In the genomic region with DNA sequence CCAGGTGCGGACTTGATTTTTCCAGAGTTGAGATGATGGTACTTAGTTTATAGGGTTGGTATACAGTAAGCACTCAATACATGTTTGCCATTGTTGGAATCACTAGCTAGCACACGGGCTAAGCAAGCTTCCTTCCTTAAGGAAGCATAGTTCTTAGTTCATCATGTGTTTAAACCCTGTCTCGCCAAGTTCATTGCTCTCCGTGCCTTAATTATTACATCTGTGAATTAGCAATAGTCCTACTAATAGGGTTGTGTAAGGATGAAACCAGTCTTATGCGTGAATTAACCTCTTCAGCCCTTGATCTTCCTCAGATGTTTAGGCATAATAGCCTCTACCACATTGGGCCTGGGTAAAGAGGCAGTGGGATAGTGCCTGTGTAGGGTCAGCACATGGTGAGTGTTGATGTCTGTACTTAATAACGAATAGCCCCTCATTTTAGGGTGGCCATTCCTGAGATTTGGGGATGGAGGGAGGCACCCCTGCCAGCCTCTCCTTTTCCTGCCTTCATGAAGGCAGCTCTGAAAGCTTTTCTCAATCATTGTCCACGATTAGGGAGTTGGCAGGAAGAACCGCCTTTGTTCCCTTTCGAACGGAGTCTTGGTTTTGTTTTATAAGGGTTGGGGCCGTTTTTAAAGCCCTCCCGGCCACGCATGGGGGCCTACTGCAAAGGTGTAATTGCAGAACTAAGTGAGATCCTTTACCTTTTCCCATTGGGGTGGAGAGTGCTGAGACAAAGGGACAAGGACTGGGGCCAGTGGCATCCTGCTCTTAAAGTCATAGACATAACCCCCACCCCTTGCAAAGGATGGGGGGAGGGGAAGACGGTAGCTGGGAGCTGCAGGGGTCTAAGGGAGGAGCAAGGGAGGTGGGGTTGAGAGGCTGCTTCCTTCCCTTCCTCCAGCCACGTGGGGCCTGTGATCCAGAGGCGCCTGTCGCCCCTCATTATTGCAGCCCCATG, we compare ENCODE assay signal across 10 cellular contexts. TPM values are rescaled to one million over a fixed set of nuclear protein-coding genes. Genes with fewer than 3 reads are reported as not detected.
A peak's percentile ranks its signal among the peaks of the same experiment; 100 is the strongest.
DNase-seq lines count a peak whose midpoint lies in the region; ATAC-seq and TF ChIP-seq lines count a peak whose summit lies in the region.
"Had no signal": no experiment of that assay in that cellular context is flagged by ENCODE, and none has a peak within 500 bp of the region (broad histone marks: within the 10 kb centered on the region; RNA-seq: fewer than 3 reads in every experiment).

No MANE protein-coding gene starts in this region.

- intact Hi-C loops in ascending aorta (cut with DNase I) = loop anchor here (2.0 kb wide), 1 partner anchor 21 kb away; a partner anchor contains a TSS

- no peak overlapping the region for H3K27ac ChIP-seq in BLaER1 treated with 17β-estradiol and CSF1 and Interleukin-3, amounts not matched to agents 10 nM and 100 nM
- no peak overlapping the region for H3K27ac ChIP-seq in ascending aorta

- H3K27ac Mint-ChIP-seq in WTC11 = peak overlapping the region; percentile 92

- H3K27me3 ChIP-seq in BLaER1 treated with 17β-estradiol and CSF1 and Interleukin-3, amounts not matched to agents 10 nM and 100 nM = peaks cover 24 to 32% (median 31%) of the 10 kb centered on the region in 11 experiments
- H3K27me3 ChIP-seq in kidney epithelial cell (ENCODE audit: control insufficient read depth, insufficient read depth, low read length) (no peaks in the 10 kb centered on the region), ascending aorta (no peaks in the 10 kb centered on the region)

- ATAC-seq in WTC11 = peak; percentile 65
- no peak for ATAC-seq in HG03442 (IDR thresholded peaks at IDR 0.05; ENCODE audit: unreplicated experiment)
- ATAC-seq in HG03457 (IDR thresholded peaks at IDR 0.05; ENCODE audit: unreplicated experiment) = no peak

- H3K4me2 ChIP-seq in BLaER1 treated with 17β-estradiol and CSF1 and Interleukin-3, amounts not matched to agents 10 nM and 100 nM = peak overlapping the region; percentile 88 to 100 (median 99)

- H3K36me3 Mint-ChIP-seq in WTC11 = peaks cover 50% of the 10 kb centered on the region

- no peaks in the 10 kb centered on the region for H3K9me3 ChIP-seq in BLaER1 treated with 17β-estradiol and CSF1 and Interleukin-3, amounts not matched to agents 10 nM and 100 nM (replicated peaks in 1 of 11)
- H3K9me3 ChIP-seq in ascending aorta = no peaks in the 10 kb centered on the region

- peaks cover 0 to 18% (median 10%) of the 10 kb centered on the region in 11 experiments; a peak in 9 of 22 replicates for H4K20me1 ChIP-seq in BLaER1 treated with 17β-estradiol and CSF1 and Interleukin-3, amounts not matched to agents 10 nM and 100 nM

- H3K27me3 Mint-ChIP-seq in WTC11 (ENCODE audit: low read depth) = no peaks in the 10 kb centered on the region

- DNase-seq in GDM1 (lab: John Stamatoyannopoulos, UW) (peak; percentile 59), WTC11 (ENCODE audit: low spot score) (peak; percentile 84), kidney epithelial cell (ENCODE audit: low read depth) (no peak), ascending aorta (ENCODE audit: low spot score in 2 of 2) (no peak)
- DNase-seq in activated effector memory CD4-positive, alpha-beta T cell treated with anti-CD3 and anti-CD28 coated beads, Interleukin-2, amount 50 U/mL, for 16 hours = no peak
- DNase-seq: EL, NCI-H524 treated with DMSO at 0.1 percent for 48 hours had no signal

- peaks cover 51% of the 10 kb centered on the region for H3K4me1 Mint-ChIP-seq in WTC11

- H3K4me3 ChIP-seq in BLaER1 treated with 17β-estradiol and CSF1 and Interleukin-3, amounts not matched to agents 10 nM and 100 nM = peak overlapping the region in 9 of 10 experiments; percentile 77 to 95 (median 89); a peak in 14 of 20 replicates
- peak overlapping the region; percentile 78 for H3K4me3 ChIP-seq in kidney epithelial cell (ENCODE audit: low read depth, low read length)
- H3K4me3 ChIP-seq in ascending aorta = no peak overlapping the region

- CTCF ChIA-PET in WTC11 (lab: Charles Lee) = interaction anchor here (0.8 to 8.6 kb wide), 8 partner anchors 9 to 99 kb away, joined by 3 to 121 read pairs (median 6); a partner anchor contains a TSS

- no peaks in the 10 kb centered on the region for H3K36me3 ChIP-seq in BLaER1 treated with 17β-estradiol and CSF1 and Interleukin-3, amounts not matched to agents 10 nM and 100 nM
- H3K36me3 ChIP-seq in kidney epithelial cell (ENCODE audit: control insufficient read depth, insufficient read depth, low read length) = no peaks in the 10 kb centered on the region
- no peaks in the 10 kb centered on the region for H3K36me3 ChIP-seq in ascending aorta

- TF ChIP-seq CTCF in WTC11 (IDR thresholded peaks at IDR 0.05) (no peak), kidney epithelial cell (IDR thresholded peaks at IDR 0.05; ENCODE audit: insufficient read depth, low read length, poor library complexity, severe bottlenecking) (no peak), ascending aorta (IDR thresholded peaks at IDR 0.05) (no peak)

- POLR2A ChIA-PET in WTC11 (lab: Charles Lee) = interaction anchor here (0.7 to 2.5 kb wide), 7 partner anchors 9 to 83 kb away, joined by 3 to 23 read pairs (median 5); a partner anchor contains a TSS

- peaks cover 18 to 40% (median 34%) of the 10 kb centered on the region in 10 experiments for H3K4me1 ChIP-seq in BLaER1 treated with 17β-estradiol and CSF1 and Interleukin-3, amounts not matched to agents 10 nM and 100 nM
- H3K4me1 ChIP-seq in ascending aorta = peaks cover 10 to 14% of the 10 kb centered on the region in 2 donors

- H3K4me3 Mint-ChIP-seq in WTC11 = peak overlapping the region; percentile 91

- H3K9me3 Mint-ChIP-seq in WTC11 = no peaks in the 10 kb centered on the region

- peak overlapping the region in 5 of 11 experiments; percentile 4 to 85 (median 83); a peak in 4 of 22 replicates for H3K9ac ChIP-seq in BLaER1 treated with 17β-estradiol and CSF1 and Interleukin-3, amounts not matched to agents 10 nM and 100 nM

TF ChIP-seq in WTC11, 78 proteins besides CTCF, POLR2A, EP300 and RAD21 (continues in another document):
- TF ChIP-seq CBFB (CRISPR knock-in tag; IDR thresholded peaks at IDR 0.05; ENCODE audit: low read depth) = 0 out of 2 replicates have a peak, but pooled peaks have one; percentile 56
- peak; percentile 59; the same call in 1 of the 2 replicates for TF ChIP-seq CREM (CRISPR knock-in tag; IDR thresholded peaks at IDR 0.05)
- TF ChIP-seq, protein P1, sequence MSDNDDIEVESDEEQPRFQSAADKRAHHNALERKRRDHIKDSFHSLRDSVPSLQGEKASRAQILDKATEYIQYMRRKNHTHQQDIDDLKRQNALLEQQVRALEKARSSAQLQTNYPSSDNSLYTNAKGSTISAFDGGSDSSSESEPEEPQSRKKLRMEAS (CRISPR knock-in tag; IDR thresholded peaks at IDR 0.05) = peak; percentile 92
- TF ChIP-seq, protein P2, sequence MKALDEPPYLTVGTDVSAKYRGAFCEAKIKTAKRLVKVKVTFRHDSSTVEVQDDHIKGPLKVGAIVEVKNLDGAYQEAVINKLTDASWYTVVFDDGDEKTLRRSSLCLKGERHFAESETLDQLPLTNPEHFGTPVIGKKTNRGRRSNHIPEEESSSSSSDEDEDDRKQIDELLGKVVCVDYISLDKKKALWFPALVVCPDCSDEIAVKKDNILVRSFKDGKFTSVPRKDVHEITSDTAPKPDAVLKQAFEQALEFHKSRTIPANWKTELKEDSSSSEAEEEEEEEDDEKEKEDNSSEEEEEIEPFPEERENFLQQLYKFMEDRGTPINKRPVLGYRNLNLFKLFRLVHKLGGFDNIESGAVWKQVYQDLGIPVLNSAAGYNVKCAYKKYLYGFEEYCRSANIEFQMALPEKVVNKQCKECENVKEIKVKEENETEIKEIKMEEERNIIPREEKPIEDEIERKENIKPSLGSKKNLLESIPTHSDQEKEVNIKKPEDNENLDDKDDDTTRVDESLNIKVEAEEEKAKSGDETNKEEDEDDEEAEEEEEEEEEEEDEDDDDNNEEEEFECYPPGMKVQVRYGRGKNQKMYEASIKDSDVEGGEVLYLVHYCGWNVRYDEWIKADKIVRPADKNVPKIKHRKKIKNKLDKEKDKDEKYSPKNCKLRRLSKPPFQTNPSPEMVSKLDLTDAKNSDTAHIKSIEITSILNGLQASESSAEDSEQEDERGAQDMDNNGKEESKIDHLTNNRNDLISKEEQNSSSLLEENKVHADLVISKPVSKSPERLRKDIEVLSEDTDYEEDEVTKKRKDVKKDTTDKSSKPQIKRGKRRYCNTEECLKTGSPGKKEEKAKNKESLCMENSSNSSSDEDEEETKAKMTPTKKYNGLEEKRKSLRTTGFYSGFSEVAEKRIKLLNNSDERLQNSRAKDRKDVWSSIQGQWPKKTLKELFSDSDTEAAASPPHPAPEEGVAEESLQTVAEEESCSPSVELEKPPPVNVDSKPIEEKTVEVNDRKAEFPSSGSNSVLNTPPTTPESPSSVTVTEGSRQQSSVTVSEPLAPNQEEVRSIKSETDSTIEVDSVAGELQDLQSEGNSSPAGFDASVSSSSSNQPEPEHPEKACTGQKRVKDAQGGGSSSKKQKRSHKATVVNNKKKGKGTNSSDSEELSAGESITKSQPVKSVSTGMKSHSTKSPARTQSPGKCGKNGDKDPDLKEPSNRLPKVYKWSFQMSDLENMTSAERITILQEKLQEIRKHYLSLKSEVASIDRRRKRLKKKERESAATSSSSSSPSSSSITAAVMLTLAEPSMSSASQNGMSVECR (CRISPR knock-in tag; IDR thresholded peaks at IDR 0.05; ENCODE audit: borderline replicate concordance) = peak; percentile 61; the same call in 1 of the 2 replicates
- TF ChIP-seq FOXP1 (CRISPR knock-in tag; IDR thresholded peaks at IDR 0.05; ENCODE audit: borderline replicate concordance) = 0 out of 2 replicates have a peak, but pooled peaks have one; percentile 16
- TF ChIP-seq NFE2L1 (CRISPR knock-in tag; IDR thresholded peaks at IDR 0.05) = 0 out of 2 replicates have a peak, but pooled peaks have one; percentile 56
- TF ChIP-seq ZNF423 (CRISPR knock-in tag; IDR thresholded peaks at IDR 0.05) = peak; percentile 24; the same call in 1 of the 2 replicates
- peak; percentile 81 for TF ChIP-seq FOXK1 (CRISPR knock-in tag; IDR thresholded peaks at IDR 0.05)
- TF ChIP-seq TEAD1 (CRISPR knock-in tag; IDR thresholded peaks at IDR 0.05) = peak; percentile 56; the same call in 1 of the 2 replicates
- TF ChIP-seq RELA (CRISPR knock-in tag; IDR thresholded peaks at IDR 0.05; ENCODE audit: borderline replicate concordance) = no peak
- no peak for TF ChIP-seq RORB (CRISPR knock-in tag; IDR thresholded peaks at IDR 0.05)
- TF ChIP-seq, protein P3, sequence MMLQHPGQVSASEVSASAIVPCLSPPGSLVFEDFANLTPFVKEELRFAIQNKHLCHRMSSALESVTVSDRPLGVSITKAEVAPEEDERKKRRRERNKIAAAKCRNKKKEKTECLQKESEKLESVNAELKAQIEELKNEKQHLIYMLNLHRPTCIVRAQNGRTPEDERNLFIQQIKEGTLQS (CRISPR knock-in tag; conservative IDR thresholded peaks at IDR 0.05) = no peak

RNA-seq across cellular contexts. Expression of a gene that starts 2.1 kb away (rescaled TPM):
- total RNA-seq in WTC11 (2021) (638 to 682 TPM (median 641 TPM) in 3 replicates), kidney epithelial cell (7.5 and 9.0 TPM in 2 replicates), ascending aorta (0.75 TPM)

RNA-seq across cellular contexts. Expression of a gene that starts 21.0 kb away (rescaled TPM):
- total RNA-seq in WTC11 (2021) (41.8 to 42.4 TPM (median 42.3 TPM) in 3 replicates), kidney epithelial cell (46.1 and 52.1 TPM in 2 replicates), ascending aorta (90.3 TPM)

RNA-seq across cellular contexts. Expression of a gene that starts 55.5 kb away (rescaled TPM):
- total RNA-seq in WTC11 (2021) (154 to 159 TPM (median 155 TPM) in 3 replicates), kidney epithelial cell (88.2 and 92.3 TPM in 2 replicates), ascending aorta (49.0 TPM)

Comparison
In these comparisons a context has a peak if more than half of its experiments do, and no peak if none do; other contexts are left out.
1. H3K4me3 ChIP-seq: peak in BLaER1 treated with 17β-estradiol and CSF1 and Interleukin-3, amounts not matched to agents 10 nM and 100 nM (9 of 10) and kidney epithelial cell (single experiment); none in ascending aorta (0 of 2).
2. DNase-seq: peak in GDM1 (single experiment) and WTC11 (single experiment); none in kidney epithelial cell (single experiment), activated effector memory CD4-positive, alpha-beta T cell treated with anti-CD3 and anti-CD28 coated beads, Interleukin-2, amount 50 U/mL, for 16 hours (single experiment) and ascending aorta (0 of 2).
3. RNA of a gene that starts 2.1 kb away (total RNA-seq): 638 to 682 TPM in WTC11; 7.5 to 9.0 TPM in kidney epithelial cell and 0.75 TPM in ascending aorta (single experiment); every median in the first group is over 10 times any median in the second.